In genomic region chr5:134101686-134102439, GRCh38 we compare ENCODE assay signal across 8 cellular contexts. TPM values are rescaled to one million over a fixed set of nuclear protein-coding genes. Genes with fewer than 3 reads are reported as not detected.
DNase-seq lines count a peak whose midpoint lies in the region; ATAC-seq and TF ChIP-seq lines count a peak whose summit lies in the region.

No MANE protein-coding gene starts in this region.

- DNase-seq in CD4-positive, alpha-beta T cell, result peak; percentile 59 to 83 (median 72)
- DNase-seq in HL-60 (ENCODE audit: low read depth in 1 of 2, low spot score in 1 of 2) (peak in 1 of 2 experiments; percentile 19), T-helper 17 cell (peak; percentile 64 to 70 (median 66)), ascending aorta (ENCODE audit: low spot score in 2 of 2) (no peak), hippocampal formation (lab: John Stamatoyannopoulos, UW) (peak; percentile 44 to 45), DMS153 treated with DMSO at 0.1 percent for 48 hours (lab: John Stamatoyannopoulos, UW; ENCODE audit: unreplicated experiment) (no peak)
- DNase-seq in stimulated activated CD4-positive, alpha-beta T cell treated with anti-CD3 and anti-CD28 coated beads, Interleukin-1b, Interleukin-23, amount 100 ng/mL, for 24 hours (ENCODE audit: low read depth in 4 of 4, low spot score in 1 of 4), result peak; percentile 56 to 66 (median 62)

- H3K4me1 ChIP-seq in ascending aorta, result peaks cover 3 to 17% of the 10 kb centered on the region in 2 donors

- H3K36me3 ChIP-seq in ascending aorta, result no peaks in the 10 kb centered on the region

- H3K4me3 Mint-ChIP-seq in CD4-positive, alpha-beta T cell, result no peak overlapping the region
- H3K4me3 Mint-ChIP-seq in T-helper 17 cell, result peak overlapping the region; percentile 50

- H3K4me3 ChIP-seq in HL-60 (replicated peaks; ENCODE audit: insufficient read depth, low read length) (no peak overlapping the region), ascending aorta (no peak overlapping the region)

- H3K27me3 ChIP-seq in CD4-positive, alpha-beta T cell (ENCODE audit: control insufficient read depth, insufficient read depth, low read length), result no peaks in the 10 kb centered on the region
- H3K27me3 ChIP-seq in HL-60 (ENCODE audit: insufficient read depth, poor library complexity, severe bottlenecking) (no peaks in the 10 kb centered on the region), ascending aorta (no peaks in the 10 kb centered on the region)

- peaks cover 94% of the 10 kb centered on the region for H3K4me1 Mint-ChIP-seq in CD4-positive, alpha-beta T cell (ENCODE audit: low read depth)
- H3K4me1 Mint-ChIP-seq in T-helper 17 cell, result peaks cover 57% of the 10 kb centered on the region

- H3K27me3 Mint-ChIP-seq in CD4-positive, alpha-beta T cell, result no peaks in the 10 kb centered on the region
- H3K27me3 Mint-ChIP-seq in T-helper 17 cell, result no peaks in the 10 kb centered on the region

- H3K9me3 ChIP-seq in CD4-positive, alpha-beta T cell (ENCODE audit: control insufficient read depth, low read length), result no peaks in the 10 kb centered on the region
- H3K9me3 ChIP-seq in T-helper 17 cell (ENCODE audit: control insufficient read depth, low read length, poor library complexity, severe bottlenecking) (no peaks in the 10 kb centered on the region), ascending aorta (no peaks in the 10 kb centered on the region)

- no peaks in the 10 kb centered on the region for H3K9me3 Mint-ChIP-seq in CD4-positive, alpha-beta T cell

- POLR2A ChIA-PET in CD4-positive, alpha-beta T cell (lab: Charles Lee), result interaction anchor here (0.9 to 3.4 kb wide), 2 partner anchors 29 to 48 kb away, joined by 4 to 25 read pairs; no protein-coding TSS in a partner anchor

- peak; percentile 28 for ATAC-seq in CD4-positive, alpha-beta T cell (ENCODE audit: poor library complexity)
- ATAC-seq in T-helper 17 cell (peak; percentile 15), HG03025 (IDR thresholded peaks at IDR 0.05; ENCODE audit: low FRiP score, unreplicated experiment) (no peak)

- intact Hi-C loops in CD4-positive, alpha-beta T cell (cut with DNase I, micrococcal nuclease), result loop anchor here (2.0 kb wide), 6 partner anchors 13 to 61 kb away; no protein-coding TSS in a partner anchor
- intact Hi-C loops in ascending aorta (cut with DNase I), result loop anchor here (2.0 to 5.0 kb wide), 2 partner anchors 39 to 65 kb away; no protein-coding TSS in a partner anchor

- peak; percentile 92 for TF ChIP-seq CTCF in CD4-positive, alpha-beta T cell (IDR thresholded peaks at IDR 0.05)
- TF ChIP-seq CTCF in HL-60 (IDR thresholded peaks at IDR 0.05; ENCODE audit: insufficient read depth, low read length) (peak; percentile 39), ascending aorta (IDR thresholded peaks at IDR 0.05) (peak; percentile 74 to 86 (median 86))

- CTCF ChIA-PET in CD4-positive, alpha-beta T cell (lab: Charles Lee), result interaction anchor here (0.9 to 5.8 kb wide), 16 partner anchors 9 to 38 kb away, joined by 3 to 77 read pairs (median 10); partner anchors contain the start of gene TCF7

- H3K27ac Mint-ChIP-seq in CD4-positive, alpha-beta T cell, result peak overlapping the region; percentile 94
- peak overlapping the region; percentile 99 for H3K27ac Mint-ChIP-seq in T-helper 17 cell

- H3K36me3 Mint-ChIP-seq in CD4-positive, alpha-beta T cell (ENCODE audit: low read depth), result no peaks in the 10 kb centered on the region
- peaks cover 2% of the 10 kb centered on the region for H3K36me3 Mint-ChIP-seq in T-helper 17 cell (ENCODE audit: low read depth)

- peak overlapping the region; percentile 97 for H3K27ac ChIP-seq in CD4-positive, alpha-beta T cell (ENCODE audit: low read depth, low read length)
- H3K27ac ChIP-seq in HL-60 (replicated peaks), result no peak overlapping the region
- no peak overlapping the region for H3K27ac ChIP-seq in ascending aorta

RNA-seq across cellular contexts. Expression of gene TCF7, which starts 12.6 kb away (rescaled TPM):
- 100 to 1,000 TPM; 480 to 493 TPM for total RNA-seq in CD4-positive, alpha-beta T cell
- total RNA-seq in T-helper 17 cell (100 to 1,000 TPM; 308 to 405 TPM), ascending aorta (12.1 TPM)

Comparison
In these comparisons a context has a peak if more than half of its experiments do, and no peak if none do; other contexts are left out.
1. DNase-seq: peak in CD4-positive, alpha-beta T cell (10 of 10), T-helper 17 cell (3 of 3), hippocampal formation (2 of 2) and stimulated activated CD4-positive, alpha-beta T cell treated with anti-CD3 and anti-CD28 coated beads, Interleukin-1b, Interleukin-23, amount 100 ng/mL, for 24 hours (4 of 4); none in ascending aorta (0 of 2) and DMS153 treated with DMSO at 0.1 percent for 48 hours (single experiment).
2. CTCF ChIP-seq: peak in every context shown above with its lines; median percentile 92 in CD4-positive, alpha-beta T cell; 86 in ascending aorta; 39 in HL-60.
3. RNA of gene TCF7, which starts 12.6 kb away (total RNA-seq): 480 to 493 TPM in CD4-positive, alpha-beta T cell and 308 to 405 TPM in T-helper 17 cell; 12.1 TPM in ascending aorta (single experiment); every median in the first group is over 10 times any median in the second.